8 cellular contexts compared by ENCODE assay signal in genomic region chr15:31397851-31398661, GRCh38.
DNase-seq lines count a peak whose midpoint lies in the region; ATAC-seq and TF ChIP-seq lines count a peak whose summit lies in the region.

No MANE protein-coding gene starts in this region.

- intact Hi-C loops in testis (cut with DNase I; ENCODE audit: low total_unique reads) (loop anchor here (10.0 kb wide), 1 partner anchor 87 kb away; no protein-coding TSS in a partner anchor), posterior vena cava (cut with DNase I) (no loop called here)

- TF ChIP-seq CTCF in testis (IDR thresholded peaks at IDR 0.05), result no peak

- DNase-seq in NCI-H2081 (lab: John Stamatoyannopoulos, UW) (peak; percentile 15 to 60), NCI-H2081 treated with DMSO at 0.1 percent for 48 hours (lab: John Stamatoyannopoulos, UW) (no peak), hepatic stellate cell (ENCODE audit: low spot score) (peak; percentile 6), testis (no peak), posterior vena cava (ENCODE audit: low spot score) (no peak)

- no peak; the same call in 2 of the 3 replicates for ATAC-seq in SK-N-SH treated with all-trans-retinoic acid at 6 μM for 48 hours
- no peak for ATAC-seq in HG03457 (IDR thresholded peaks at IDR 0.05; ENCODE audit: unreplicated experiment)
- no peak for ATAC-seq in GM19328 (IDR thresholded peaks at IDR 0.05; ENCODE audit: unreplicated experiment)

- no peak overlapping the region for H3K4me3 ChIP-seq in testis

- H3K36me3 ChIP-seq in testis (ENCODE audit: low read depth, missing control alignments), result no peaks in the 10 kb centered on the region

- H3K27me3 ChIP-seq in testis, result no peaks in the 10 kb centered on the region

- H3K9me3 ChIP-seq in testis, result no peaks in the 10 kb centered on the region

- H3K27ac ChIP-seq in testis, result peak overlapping the region; percentile 39 to 75

- 56 to 64% methylated on average over 10 to 21 of the region's 21 CpGs for WGBS in testis, 2 donors

- TF ChIP-seq POLR2A in testis (IDR thresholded peaks at IDR 0.05), result no peak

- peaks cover 24% of the 10 kb centered on the region for H3K4me1 ChIP-seq in testis

TF ChIP-seq in SK-N-SH treated with all-trans-retinoic acid at 6 μM for 48 hours, 23 proteins besides CTCF, POLR2A, EP300 and RAD21:
- TF ChIP-seq CSRNP3 (CRISPR knock-in tag; IDR thresholded peaks at IDR 0.05) (peak; percentile 18; the same call in 1 of the 2 replicates), PATZ1 (CRISPR knock-in tag; IDR thresholded peaks at IDR 0.05; ENCODE audit: borderline replicate concordance) (no peak), ZFP3 (CRISPR knock-in tag; IDR thresholded peaks at IDR 0.05) (no peak), TCF4 (CRISPR knock-in tag; IDR thresholded peaks at IDR 0.05; ENCODE audit: borderline replicate concordance) (peak; percentile 89), TSHZ2 (CRISPR knock-in tag; IDR thresholded peaks at IDR 0.05) (peak; percentile 67; the same call in 1 of the 2 replicates), ZNF70 (CRISPR knock-in tag; IDR thresholded peaks at IDR 0.05) (no peak), ZC3H10 (CRISPR knock-in tag; IDR thresholded peaks at IDR 0.05) (no peak), ARNTL (CRISPR knock-in tag; IDR thresholded peaks at IDR 0.05; ENCODE audit: borderline replicate concordance, low read depth) (no peak), ZFP30 (CRISPR knock-in tag; IDR thresholded peaks at IDR 0.05) (no peak), CREB5 (CRISPR knock-in tag; IDR thresholded peaks at IDR 0.05; ENCODE audit: low read depth) (no peak), GLIS3 (CRISPR knock-in tag; IDR thresholded peaks at IDR 0.05) (no peak; the same call in 1 of the 2 replicates), CSDC2 (CRISPR knock-in tag; IDR thresholded peaks at IDR 0.05) (no peak), TOX (CRISPR knock-in tag; IDR thresholded peaks at IDR 0.05; ENCODE audit: borderline replicate concordance) (no peak), RARB (CRISPR knock-in tag; IDR thresholded peaks at IDR 0.05) (no peak), OSR1 (CRISPR knock-in tag; IDR thresholded peaks at IDR 0.05) (no peak), ESRRG (CRISPR knock-in tag; IDR thresholded peaks at IDR 0.05) (no peak)

Comparison
In these comparisons a context has a peak if more than half of its experiments do, and no peak if none do; other contexts are left out.
1. DNase-seq: peak in NCI-H2081 (2 of 2) and hepatic stellate cell (single experiment); none in NCI-H2081 treated with DMSO at 0.1 percent for 48 hours (single experiment), testis (single experiment) and posterior vena cava (single experiment).